ENCODE assay signal across 2 cellular contexts in the genomic region with DNA sequence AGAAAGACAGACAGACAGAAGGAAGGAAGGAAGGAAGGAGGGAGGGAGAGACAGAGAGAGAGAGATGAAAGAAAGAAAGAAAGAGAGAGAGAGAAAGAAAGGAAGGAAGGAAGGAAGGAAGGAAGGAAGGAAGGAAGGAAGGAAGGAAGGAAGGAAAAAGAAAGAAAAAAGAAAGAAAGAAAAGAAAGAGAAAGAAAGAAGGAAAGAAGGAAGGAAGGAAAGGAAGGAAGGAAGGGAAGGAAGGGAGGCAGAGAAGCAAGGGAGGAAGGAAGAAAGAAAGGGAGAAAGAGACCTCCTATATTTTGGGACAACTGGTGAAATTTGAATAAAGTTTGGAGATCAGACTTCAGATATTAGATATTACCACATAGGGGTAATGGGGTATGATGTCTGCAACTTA.
DNase-seq lines count a peak whose midpoint lies in the region; ATAC-seq, FAIRE-seq and TF ChIP-seq lines count a peak whose summit lies in the region.
"Not testable (repeated sequence)": the region's sequence is repeated elsewhere in the genome, so short reads cannot be mapped to it uniquely, and the experiment has no call there.

No MANE protein-coding gene starts in this region.

- TF ChIP-seq CTCF in HEK293 (tag by site-specific recombination; IDR thresholded peaks at IDR 0.05); HepG2 (CRISPR knock-in tag; IDR thresholded peaks at IDR 0.05): not testable (repeated sequence)

- not testable (repeated sequence) for H3K4me2 ChIP-seq in HepG2 (ENCODE audit: low read depth, low read length)

- H3K4me1 ChIP-seq in HEK293 (ENCODE audit: control insufficient read depth, insufficient read depth, low read length) = not testable (repeated sequence)
- peaks cover 43% of the 10 kb centered on the region for H3K4me1 ChIP-seq in HepG2 (ENCODE audit: insufficient read depth, low read length)

- DNase-seq in HepG2 (ENCODE audit: low spot score) = not testable (repeated sequence)

- not testable (repeated sequence) for FAIRE-seq in HepG2 (lab: Jason Lieb, UNC)

- not testable (repeated sequence) for H3K27me3 ChIP-seq in HepG2 (ENCODE audit: control insufficient read depth in 1 of 2, insufficient read depth in 2 of 2, low read length in 2 of 2)

- CTCF ChIA-PET in HEK293 (lab: Yijun Ruan, JAX) = interaction anchor here (1.0 kb wide), 1 partner anchor 10 kb away, joined by 3 read pairs; no protein-coding TSS in a partner anchor
- CTCF ChIA-PET in HepG2 (lab: Yijun Ruan, JAX; ENCODE audit: low intra/inter-chr PET ratio, low total read pairs) = not testable (repeated sequence)

- not testable (repeated sequence) for H4K20me1 ChIP-seq in HepG2 (ENCODE audit: insufficient read depth, low read length)

- not testable (repeated sequence) for H2AFZ ChIP-seq in HepG2 (ENCODE audit: low read length)

- TF ChIP-seq RAD21 in HepG2 (CRISPR knock-in tag; IDR thresholded peaks at IDR 0.05) = not testable (repeated sequence)

- not testable (repeated sequence) for H3K4me3 ChIP-seq in HEK293 (ENCODE audit: low read depth, low read length); HepG2 (replicated peaks in 1 of 3; ENCODE audit: insufficient read depth in 1 of 3, low read depth in 2 of 3, low read length in 3 of 3)

- H3K9me3 ChIP-seq in HEK293 (ENCODE audit: control insufficient read depth, insufficient read depth, low read depth, low read length); HepG2 (ENCODE audit: low read length): not testable (repeated sequence)

- in situ Hi-C loops in HepG2 (cut with HindIII; ENCODE audit: extremely low pct_ligation_motif_present, low pct_unique_long_range_greater_than_20kb) = not testable (repeated sequence)

- H3K36me3 ChIP-seq in HEK293 (ENCODE audit: control insufficient read depth in 2 of 2, insufficient read depth in 1 of 2, low read length in 2 of 2); HepG2 (replicated peaks in 1 of 2; ENCODE audit: control insufficient read depth in 1 of 2, insufficient read depth in 2 of 2, low read length in 2 of 2): not testable (repeated sequence)

- POLR2A ChIA-PET in HEK293 (lab: Yijun Ruan, JAX) = not testable (repeated sequence)
- POLR2A ChIA-PET in HepG2 (lab: Yijun Ruan, JAX) = interaction anchor here (1.5 to 3.0 kb wide), 5 partner anchors 9 to 26 kb away, joined by 7 to 17 read pairs (median 9); no protein-coding TSS in a partner anchor

- H3K79me2 ChIP-seq in HepG2 (ENCODE audit: insufficient read depth, low read length) = not testable (repeated sequence)

- not testable (repeated sequence) for TF ChIP-seq POLR2A in HepG2 (IDR thresholded peaks at IDR 0.05; ENCODE audit: insufficient read depth in 1 of 2, low read depth in 2 of 2, low read length in 2 of 2)

- not testable (repeated sequence) for BruUV-seq in HepG2 (replicated peaks; lab: Mats Ljungman, UMichigan)

- intact Hi-C loops in HepG2 (cut with micrococcal nuclease; ENCODE audit: unreplicated experiment) = not testable (repeated sequence)

- not testable (repeated sequence) for H3K9ac ChIP-seq in HepG2 (ENCODE audit: insufficient read depth, low read depth, low read length)

- not testable (repeated sequence) for TF ChIP-seq EP300 in HepG2 (IDR thresholded peaks at IDR 0.05; ENCODE audit: low read depth in 2 of 2, low read length in 2 of 2); HepG2 (CRISPR knock-in tag; IDR thresholded peaks at IDR 0.05; ENCODE audit: borderline replicate concordance)

- H3K27ac ChIP-seq in HEK293 (ENCODE audit: extremely low read depth, low read depth, low read length) = not testable (repeated sequence)
- H3K27ac ChIP-seq in HepG2 (ENCODE audit: extremely low read length, insufficient read depth, low read length) = peak overlapping the region; percentile 51

- ATAC-seq in HepG2 = not testable (repeated sequence)

TF ChIP-seq in HEK293, 187 proteins besides CTCF, POLR2A, EP300 and RAD21:
- TF ChIP-seq ZNF366 (tag by site-specific recombination; conservative IDR thresholded peaks at IDR 0.05) = peak; percentile 70; the same call in 1 of the 2 replicates

TF ChIP-seq in HepG2, 621 proteins besides CTCF, POLR2A, EP300 and RAD21:
- TF ChIP-seq, protein P1, sequence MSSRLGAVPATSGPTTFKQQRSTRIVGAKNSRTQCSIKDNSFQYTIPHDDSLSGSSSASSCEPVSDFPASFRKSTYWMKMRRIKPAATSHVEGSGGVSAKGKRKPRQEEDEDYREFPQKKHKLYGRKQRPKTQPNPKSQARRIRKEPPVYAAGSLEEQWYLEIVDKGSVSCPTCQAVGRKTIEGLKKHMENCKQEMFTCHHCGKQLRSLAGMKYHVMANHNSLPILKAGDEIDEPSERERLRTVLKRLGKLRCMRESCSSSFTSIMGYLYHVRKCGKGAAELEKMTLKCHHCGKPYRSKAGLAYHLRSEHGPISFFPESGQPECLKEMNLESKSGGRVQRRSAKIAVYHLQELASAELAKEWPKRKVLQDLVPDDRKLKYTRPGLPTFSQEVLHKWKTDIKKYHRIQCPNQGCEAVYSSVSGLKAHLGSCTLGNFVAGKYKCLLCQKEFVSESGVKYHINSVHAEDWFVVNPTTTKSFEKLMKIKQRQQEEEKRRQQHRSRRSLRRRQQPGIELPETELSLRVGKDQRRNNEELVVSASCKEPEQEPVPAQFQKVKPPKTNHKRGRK (CRISPR knock-in tag; IDR thresholded peaks at IDR 0.05) = peak; percentile 97
